In the genomic region with DNA sequence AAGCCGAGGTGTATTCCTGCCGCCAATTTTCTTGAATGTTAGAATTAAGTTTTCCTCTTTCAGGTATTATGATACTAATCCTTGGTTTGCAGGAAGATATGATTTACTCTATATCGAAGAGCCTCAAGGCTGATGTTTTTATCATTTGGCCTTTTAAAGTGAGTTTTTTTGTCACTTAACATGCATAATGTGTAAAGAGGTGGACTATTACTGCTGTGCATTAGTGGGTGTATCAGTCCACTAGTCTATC, we compare ENCODE assay signal across 8 cellular contexts. TPM values are rescaled to one million over a fixed set of nuclear protein-coding genes. Genes with fewer than 3 reads are reported as not detected.
DNase-seq lines count a peak whose midpoint lies in the region; ATAC-seq lines count a peak whose summit lies in the region.

No MANE protein-coding gene starts in this region.

- no peak for DNase-seq in activated naive CD8-positive, alpha-beta T cell treated with anti-CD3 and anti-CD28 coated beads, Interleukin-2, amount 50 U/mL, for 24 hours
- DNase-seq in mesenchymal stem cell (no peak), ecto neural progenitor cell (ENCODE audit: low spot score) (no peak), cerebellar nuclear complex (lab: John Stamatoyannopoulos, UW) (no peak), CD1c-positive myeloid dendritic cell (ENCODE audit: extremely low spot score) (no peak)

- no peak overlapping the region for H2BK120ac ChIP-seq in mesenchymal stem cell (ENCODE audit: low read depth, low read length)

- peak overlapping the region; percentile 98 for H3K9ac ChIP-seq in mesenchymal stem cell (ENCODE audit: low read length)

- peak overlapping the region; percentile 100 for H3K27ac Mint-ChIP-seq in activated naive CD8-positive, alpha-beta T cell treated with anti-CD3 and anti-CD28 coated beads, Interleukin-2, amount 50 U/mL, for 24 hours

- H2AFZ ChIP-seq in mesenchymal stem cell (ENCODE audit: low read depth, low read length): no peak overlapping the region

- no peak overlapping the region for H4K91ac ChIP-seq in mesenchymal stem cell (ENCODE audit: low read length)

- peaks cover 46% of the 10 kb centered on the region for H3K4me1 Mint-ChIP-seq in activated naive CD8-positive, alpha-beta T cell treated with anti-CD3 and anti-CD28 coated beads, Interleukin-2, amount 50 U/mL, for 24 hours

- peak; percentile 6 for ATAC-seq in GM19035 (IDR thresholded peaks at IDR 0.05; ENCODE audit: unreplicated experiment)
- ATAC-seq in HG03064 (IDR thresholded peaks at IDR 0.05; ENCODE audit: low read depth, unreplicated experiment): peak; percentile 17
- no peak for ATAC-seq in activated naive CD8-positive, alpha-beta T cell treated with anti-CD3 and anti-CD28 coated beads, Interleukin-2, amount 50 U/mL, for 24 hours
- no peak for ATAC-seq in HG03159 (IDR thresholded peaks at IDR 0.05; ENCODE audit: unreplicated experiment)

- no peaks in the 10 kb centered on the region for H3K79me1 ChIP-seq in mesenchymal stem cell (replicated peaks; ENCODE audit: low read length, poor library complexity, severe bottlenecking)

- H3K27me3 ChIP-seq in mesenchymal stem cell (ENCODE audit: control insufficient read depth in 1 of 2, insufficient read depth in 1 of 2, low read length in 2 of 2): no peaks in the 10 kb centered on the region

- H2BK15ac ChIP-seq in mesenchymal stem cell (ENCODE audit: low read depth, poor library complexity, severe bottlenecking): no peak overlapping the region

- H2AK5ac ChIP-seq in mesenchymal stem cell (ENCODE audit: low read length, severe bottlenecking): no peak overlapping the region

- H3K14ac ChIP-seq in mesenchymal stem cell (ENCODE audit: low read length in 2 of 2): no peak overlapping the region

- H3K36me3 ChIP-seq in mesenchymal stem cell (ENCODE audit: control insufficient read depth in 1 of 2, insufficient read depth in 2 of 2, low read depth in 1 of 2, low read length in 2 of 2): no peaks in the 10 kb centered on the region

- H3K27me3 Mint-ChIP-seq in activated naive CD8-positive, alpha-beta T cell treated with anti-CD3 and anti-CD28 coated beads, Interleukin-2, amount 50 U/mL, for 24 hours: peaks cover 8% of the 10 kb centered on the region

- peak overlapping the region in 1 of 2 experiments; percentile 94 for H3K4me3 ChIP-seq in mesenchymal stem cell (ENCODE audit: insufficient read depth in 1 of 2, low read depth in 1 of 2, low read length in 2 of 2)

- no peak overlapping the region for H4K8ac ChIP-seq in mesenchymal stem cell (ENCODE audit: low read length)

- no peak overlapping the region for H3K18ac ChIP-seq in mesenchymal stem cell (ENCODE audit: low read depth in 1 of 2, low read length in 2 of 2)

- H2BK5ac ChIP-seq in mesenchymal stem cell (ENCODE audit: low read depth, low read length, poor library complexity, severe bottlenecking): no peak overlapping the region

- H3K27ac ChIP-seq in mesenchymal stem cell (ENCODE audit: low read length, poor library complexity, severe bottlenecking): peak overlapping the region; percentile 100

- H3K9me3 ChIP-seq in mesenchymal stem cell (ENCODE audit: control insufficient read depth, low read length): no peaks in the 10 kb centered on the region

- H2BK12ac ChIP-seq in mesenchymal stem cell (ENCODE audit: low read length in 2 of 2): no peak overlapping the region

- H3K23ac ChIP-seq in mesenchymal stem cell (ENCODE audit: low read length in 2 of 2): no peak overlapping the region

- no peak overlapping the region for H3K4me2 ChIP-seq in mesenchymal stem cell (ENCODE audit: low read length, poor library complexity, severe bottlenecking)

- peaks cover 13% of the 10 kb centered on the region for H3K36me3 Mint-ChIP-seq in activated naive CD8-positive, alpha-beta T cell treated with anti-CD3 and anti-CD28 coated beads, Interleukin-2, amount 50 U/mL, for 24 hours (ENCODE audit: low read depth)

- H3K4ac ChIP-seq in mesenchymal stem cell (ENCODE audit: low read depth in 1 of 2, low read length in 2 of 2): no peak overlapping the region

- peaks cover 3% of the 10 kb centered on the region for H3K9me3 Mint-ChIP-seq in activated naive CD8-positive, alpha-beta T cell treated with anti-CD3 and anti-CD28 coated beads, Interleukin-2, amount 50 U/mL, for 24 hours

- H3K4me1 ChIP-seq in mesenchymal stem cell (ENCODE audit: control insufficient read depth, insufficient read depth, low read depth, low read length): peaks cover 9% of the 10 kb centered on the region

- WGBS in mesenchymal stem cell: 27% methylated on average over 2 of the region's 3 CpGs

- H3K4me3 Mint-ChIP-seq in activated naive CD8-positive, alpha-beta T cell treated with anti-CD3 and anti-CD28 coated beads, Interleukin-2, amount 50 U/mL, for 24 hours: peak overlapping the region; percentile 93

RNA-seq across cellular contexts. Expression of a gene that starts 11.1 kb away (rescaled TPM):
- 16.8 TPM for polyA plus RNA-seq in mesenchymal stem cell (2013, experiment 1 of 2)
- 17.5 TPM for polyA plus RNA-seq in mesenchymal stem cell (2013, experiment 2 of 2)

Comparison
In these comparisons a context has a peak if more than half of its experiments do, and no peak if none do; other contexts are left out.
1. ATAC-seq: peak in GM19035 (single experiment) and HG03064 (single experiment); none in activated naive CD8-positive, alpha-beta T cell treated with anti-CD3 and anti-CD28 coated beads, Interleukin-2, amount 50 U/mL, for 24 hours (single experiment) and HG03159 (single experiment).